18 cellular contexts compared by ENCODE assay signal in genomic region chr9:131284856-131285255, GRCh38. TPM values are rescaled to one million over a fixed set of nuclear protein-coding genes. Genes with fewer than 3 reads are reported as not detected.
DNase-seq lines count a peak whose midpoint lies in the region; ATAC-seq and TF ChIP-seq lines count a peak whose summit lies in the region.
"Had no signal": no experiment of that assay in that cellular context is flagged by ENCODE, and none has a peak within 500 bp of the region (broad histone marks: within the 10 kb centered on the region; RNA-seq: fewer than 3 reads in every experiment).

No MANE protein-coding gene starts in this region.

- in situ Hi-C loops in gastrocnemius medialis (cut with MboI; ENCODE audit: low sequenced_read_pairs in 4 of 4), result no loop called here

- H3K9me3 ChIP-seq in right atrium auricular region (no peaks in the 10 kb centered on the region), osteoblast (ENCODE audit: low read depth, low read length) (no peaks in the 10 kb centered on the region), gastrocnemius medialis (no peaks in the 10 kb centered on the region)
- H3K9me3 ChIP-seq: BLaER1 treated with 17β-estradiol and CSF1 and Interleukin-3, amounts not matched to agents 10 nM and 100 nM; Caco-2 had no signal

- DNase-seq in right atrium auricular region (ENCODE audit: low spot score) (no peak), left ventricle myocardium superior (no peak), osteoblast (ENCODE audit: insufficient read length, low spot score, missing footprints) (peak; percentile 50), gastrocnemius medialis (no peak), T1000 (lab: John Stamatoyannopoulos, UW) (no peak)
- no peak for DNase-seq in activated CD4-positive, alpha-beta T cell treated with anti-CD3 and anti-CD28 coated beads, Interleukin-2, amount 50 U/mL, for 1 hour
- DNase-seq: 8988T; ACHN; AML-193; Caco-2; Calu3; CD4-positive, alpha-beta T cell; CD8-positive, alpha-beta T cell; DMS79 treated with DMSO at 0.1 percent for 48 hours; GF-D8 had no signal

- peaks cover 0 to 50% of the 10 kb centered on the region in 2 donors for H3K4me1 ChIP-seq in right atrium auricular region
- no peaks in the 10 kb centered on the region for H3K4me1 ChIP-seq in osteoblast (ENCODE audit: insufficient read depth, low read length)
- peaks cover 47 to 52% of the 10 kb centered on the region in 2 donors for H3K4me1 ChIP-seq in gastrocnemius medialis
- H3K4me1 ChIP-seq: Caco-2 had no signal

- H3K79me2 ChIP-seq in osteoblast (ENCODE audit: insufficient read depth, low read length), result peaks cover under 1% of the 10 kb centered on the region

- H4K20me1 ChIP-seq in osteoblast (ENCODE audit: insufficient read depth, low read length), result no peaks in the 10 kb centered on the region
- H4K20me1 ChIP-seq: BLaER1 treated with 17β-estradiol and CSF1 and Interleukin-3, amounts not matched to agents 10 nM and 100 nM had no signal

- H3K36me3 ChIP-seq in right atrium auricular region (no peaks in the 10 kb centered on the region), osteoblast (ENCODE audit: insufficient read depth, low read length) (no peaks in the 10 kb centered on the region), gastrocnemius medialis (no peaks in the 10 kb centered on the region)
- H3K36me3 ChIP-seq: BLaER1 treated with 17β-estradiol and CSF1 and Interleukin-3, amounts not matched to agents 10 nM and 100 nM had no signal

- intact Hi-C loops in left ventricle myocardium superior (cut with micrococcal nuclease), result no loop called here
- intact Hi-C loops in gastrocnemius medialis (cut with DNase I; ENCODE audit: low total_unique reads), result loop anchor here (5.0 kb wide), 1 partner anchor 47 kb away; no protein-coding TSS in a partner anchor

- H3K27ac ChIP-seq in right atrium auricular region, result peak overlapping the region; percentile 84 to 95
- H3K27ac ChIP-seq in osteoblast (ENCODE audit: low read depth, low read length), result no peak overlapping the region
- peak overlapping the region; percentile 96 to 100 (median 98) for H3K27ac ChIP-seq in gastrocnemius medialis
- H3K27ac ChIP-seq: BLaER1 treated with 17β-estradiol and CSF1 and Interleukin-3, amounts not matched to agents 10 nM and 100 nM; C4-2B had no signal

- H3K27me3 ChIP-seq in right atrium auricular region, result no peaks in the 10 kb centered on the region
- peaks cover 29% of the 10 kb centered on the region for H3K27me3 ChIP-seq in osteoblast (ENCODE audit: insufficient read depth, low read length)
- H3K27me3 ChIP-seq in gastrocnemius medialis, result no peaks in the 10 kb centered on the region

- TF ChIP-seq CTCF in right atrium auricular region (IDR thresholded peaks at IDR 0.05), result no peak
- no peak for TF ChIP-seq CTCF in osteoblast (IDR thresholded peaks at IDR 0.05; ENCODE audit: extremely low read depth, low read depth, low read length)
- no peak for TF ChIP-seq CTCF in gastrocnemius medialis (IDR thresholded peaks at IDR 0.05 in 4 of 5, conservative IDR thresholded peaks at IDR 0.05 in 1 of 5)

- no peak overlapping the region for H2AFZ ChIP-seq in osteoblast (ENCODE audit: low read length)

- ATAC-seq in left ventricle myocardium superior (no peak), gastrocnemius medialis (no peak)
- ATAC-seq: CD8-positive, alpha-beta T cell had no signal

- no peak overlapping the region for H3K4me2 ChIP-seq in osteoblast (ENCODE audit: insufficient read depth, low read length)
- H3K4me2 ChIP-seq: BLaER1 treated with 17β-estradiol and CSF1 and Interleukin-3, amounts not matched to agents 10 nM and 100 nM had no signal

- no peak overlapping the region for H3K4me3 ChIP-seq in right atrium auricular region
- H3K4me3 ChIP-seq in osteoblast (ENCODE audit: insufficient read depth, low read length), result no peak overlapping the region
- no peak overlapping the region for H3K4me3 ChIP-seq in gastrocnemius medialis
- H3K4me3 ChIP-seq: BLaER1 treated with 17β-estradiol and CSF1 and Interleukin-3, amounts not matched to agents 10 nM and 100 nM had no signal

- TF ChIP-seq POLR2A in gastrocnemius medialis (IDR thresholded peaks at IDR 0.05), result no peak

RNA-seq across cellular contexts. Expression of gene PLPP7, which starts 4.7 kb away (rescaled TPM):
- total RNA-seq in right atrium auricular region (100 to 1,000 TPM; 124 to 216 TPM), left ventricle myocardium superior (127 TPM), osteoblast (16.3 and 18.0 TPM in 2 replicates), gastrocnemius medialis (100 to 1,000 TPM; 110 to 395 (median 184) TPM)
- total RNA-seq: A673; Calu3; CD8-positive, alpha-beta T cell had no signal

RNA-seq across cellular contexts. Expression of gene FAM78A, which starts 8.5 kb away (rescaled TPM):
- total RNA-seq in right atrium auricular region (10 to 100 TPM; 31.8 to 55.3 TPM), left ventricle myocardium superior (69.1 TPM), osteoblast (0.36 and 0.59 TPM in 2 replicates), gastrocnemius medialis (10 to 100 TPM in 2 of 4 donors, 1 to 10 TPM in 2; 3.6 to 16.0 (median 10.1) TPM)
- total RNA-seq: Calu3 had no signal
